8 cellular contexts compared by ENCODE assay signal in the genomic region with DNA sequence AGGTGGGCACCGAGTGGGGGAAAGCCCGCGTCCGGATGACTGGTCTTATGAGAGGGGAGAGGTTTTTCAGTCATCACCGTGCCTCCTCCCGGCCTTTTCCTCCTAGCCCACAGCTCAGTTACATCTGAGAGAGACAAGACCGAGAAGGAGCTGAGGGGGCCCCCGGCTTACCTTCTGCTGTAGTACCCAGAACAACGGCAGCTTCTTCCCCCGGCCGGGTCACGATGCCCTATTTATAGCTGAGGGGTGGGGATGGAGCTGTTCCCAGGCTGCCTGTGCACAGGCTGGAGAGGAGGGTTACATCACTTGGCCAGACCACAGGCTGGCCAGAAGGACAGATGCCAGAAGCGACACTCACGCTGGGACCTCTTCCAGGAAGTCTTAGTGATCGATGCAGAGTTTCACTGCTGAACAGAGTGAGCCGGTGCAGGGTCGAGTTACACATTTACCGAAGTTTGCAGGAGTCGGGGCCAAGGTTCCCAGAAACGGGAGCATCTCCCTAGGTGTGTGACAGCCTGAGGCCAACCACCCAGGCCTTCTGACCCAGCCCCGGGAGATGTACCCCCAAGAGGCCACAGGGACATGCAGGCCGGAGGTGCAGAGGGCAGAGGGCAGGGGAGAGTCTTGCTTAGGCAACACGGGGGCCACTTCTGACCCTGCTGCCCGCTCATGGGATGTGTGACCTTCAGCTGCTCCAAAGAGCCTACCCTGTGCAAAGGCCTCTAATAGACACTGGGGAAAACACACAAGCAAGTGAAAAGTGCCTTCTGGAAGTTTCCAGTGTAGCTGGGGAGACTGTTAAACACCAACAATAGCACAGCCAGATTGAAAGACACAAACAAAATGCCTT. TPM values are rescaled to one million over a fixed set of nuclear protein-coding genes. Genes with fewer than 3 reads are reported as not detected.
DNase-seq lines count a peak whose midpoint lies in the region; TF ChIP-seq lines count a peak whose summit lies in the region.

A gene (minus strand): TSS at position 208 of the 850 bp plus-strand sequence. CDS start 3,299 bp downstream, outside the sequence.

- H3K9me3 ChIP-seq in parathyroid adenoma (ENCODE audit: control insufficient read depth, low read length), result no peaks in the 10 kb centered on the region

- no peaks in the 10 kb centered on the region for H3K36me3 ChIP-seq in parathyroid adenoma (ENCODE audit: control insufficient read depth, insufficient read depth, low read length)

- BruUV-seq in Calu3 (replicated peaks; lab: Mats Ljungman, UMichigan), result no TSS peak

- H3K4me1 ChIP-seq in parathyroid adenoma, result peaks cover 5% of the 10 kb centered on the region

- DNase-seq in Calu3, result peak; percentile 79
- DNase-seq in OCI-M1 (lab: John Stamatoyannopoulos, UW), result peak; percentile 37
- DNase-seq in fibroblast of the conjunctiva (ENCODE audit: low read depth), result peak; percentile 64
- DNase-seq in stimulated activated CD4-positive, alpha-beta T cell treated with anti-CD3 and anti-CD28 coated beads, Interleukin-12 subunit alpha, Interleukin-12 subunit beta, amount 100 ng/mL, for 4 hours, result no peak
- no peak for DNase-seq in GDM1 (lab: John Stamatoyannopoulos, UW)
- no peak for DNase-seq in NCI-H1105 treated with DMSO at 0.1 percent for 48 hours (lab: John Stamatoyannopoulos, UW)
- no peak for DNase-seq in NCI-H524 treated with DMSO at 0.1 percent for 48 hours (lab: John Stamatoyannopoulos, UW)

- intact Hi-C loops in Calu3 (cut with micrococcal nuclease; ENCODE audit: unreplicated experiment), result loop anchor here (2.0 kb wide), 1 partner anchor 59 kb away; no protein-coding TSS in a partner anchor

- no peak within 1 kb of the TSS for H3K4me3 ChIP-seq in parathyroid adenoma (ENCODE audit: low read depth, low read length)

- CTCF ChIA-PET in Calu3 (lab: Charles Lee), result interaction anchor here (0.6 to 2.0 kb wide), 8 partner anchors 9 to 404 kb away, joined by 3 to 8 read pairs (median 4); a partner anchor contains a TSS

- H2AFZ ChIP-seq in parathyroid adenoma, result peak within 1 kb of the TSS; percentile 40

- no peak within 1 kb of the TSS for H3K9ac ChIP-seq in parathyroid adenoma

- H3K4me2 ChIP-seq in parathyroid adenoma (ENCODE audit: low read length), result no peak within 1 kb of the TSS

- no peaks in the 10 kb centered on the region for H3K27me3 Mint-ChIP-seq in Calu3 (ENCODE audit: unreplicated experiment)

- H3K36me3 Mint-ChIP-seq in Calu3 (ENCODE audit: insufficient read depth, unreplicated experiment), result peaks cover 9% of the 10 kb centered on the region

- H3K79me2 ChIP-seq in parathyroid adenoma, result no peaks in the 10 kb centered on the region

- TF ChIP-seq CTCF in Calu3 (IDR thresholded peaks at IDR 0.05; ENCODE audit: unreplicated experiment) (no peak), parathyroid adenoma (IDR thresholded peaks at IDR 0.05) (no peak)

- H3K9me3 Mint-ChIP-seq in Calu3 (ENCODE audit: low read depth, unreplicated experiment), result peaks cover 3% of the 10 kb centered on the region

- peak within 1 kb of the TSS; percentile 66 for H3K4me3 Mint-ChIP-seq in Calu3 (ENCODE audit: low read depth, unreplicated experiment)

- H3K27ac ChIP-seq in parathyroid adenoma, result peak within 1 kb of the TSS; percentile 6

- no peaks in the 10 kb centered on the region for H3K27me3 ChIP-seq in parathyroid adenoma (ENCODE audit: control insufficient read depth, insufficient read depth, low read length)

- H3K4me1 Mint-ChIP-seq in Calu3 (ENCODE audit: low read depth, unreplicated experiment), result peaks cover 44% of the 10 kb centered on the region

- H3K27ac Mint-ChIP-seq in Calu3 (ENCODE audit: unreplicated experiment), result peak within 1 kb of the TSS; percentile 63

RNA-seq across cellular contexts. Expression of the gene that starts here (rescaled TPM):
- 27.5 and 49.6 TPM in 2 replicates for total RNA-seq in Calu3 (2022)

Comparison
In these comparisons a context has a peak if more than half of its experiments do, and no peak if none do; other contexts are left out.
1. DNase-seq: peak in Calu3 (single experiment), OCI-M1 (single experiment) and fibroblast of the conjunctiva (single experiment); none in stimulated activated CD4-positive, alpha-beta T cell treated with anti-CD3 and anti-CD28 coated beads, Interleukin-12 subunit alpha, Interleukin-12 subunit beta, amount 100 ng/mL, for 4 hours (single experiment), GDM1 (single experiment), NCI-H1105 treated with DMSO at 0.1 percent for 48 hours (single experiment) and NCI-H524 treated with DMSO at 0.1 percent for 48 hours (single experiment).